Comparison of ENCODE assay signal across 8 cellular contexts in the genomic region with DNA sequence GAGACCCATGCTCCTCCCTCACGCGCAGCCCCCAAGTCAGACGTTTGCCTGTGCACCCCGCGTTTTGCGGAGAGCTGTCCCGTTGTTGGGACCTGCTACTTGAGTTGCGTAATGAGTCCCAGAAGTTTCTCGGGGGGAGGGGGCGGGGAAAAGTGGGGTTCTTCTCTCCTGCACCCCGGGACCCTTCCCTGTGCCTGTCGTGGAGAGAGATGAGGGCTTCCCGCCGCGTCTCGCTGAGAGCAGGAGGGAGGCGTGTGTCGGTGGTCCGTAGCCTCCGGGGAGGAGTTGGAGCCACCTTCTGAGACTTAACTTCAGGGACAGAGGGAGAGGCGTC. TPM values are rescaled to one million over a fixed set of nuclear protein-coding genes. Genes with fewer than 3 reads are reported as not detected.
DNase-seq lines count a peak whose midpoint lies in the region; ATAC-seq, FAIRE-seq and TF ChIP-seq lines count a peak whose summit lies in the region.

No MANE protein-coding gene starts in this region.

- peak overlapping the region; percentile 95 for H3K4me2 ChIP-seq in MM.1S (ENCODE audit: low read depth, low read length)

- peak; percentile 0 for ATAC-seq in GM19324 (IDR thresholded peaks at IDR 0.05; ENCODE audit: low FRiP score, unreplicated experiment)
- no peak for ATAC-seq in body of pancreas
- ATAC-seq in GM18873 (IDR thresholded peaks at IDR 0.05; ENCODE audit: low FRiP score, unreplicated experiment): no peak

- DNase-seq in MM.1S (peak; percentile 34), body of pancreas (no peak), kidney (no peak), DMS114 treated with DMSO at 0.1 percent for 48 hours (lab: John Stamatoyannopoulos, UW; ENCODE audit: unreplicated experiment) (no peak), H54 (ENCODE audit: insufficient read length, low spot score) (no peak)
- DNase-seq in stimulated activated CD8-positive, alpha-beta memory T cell treated with anti-CD3 and anti-CD28 coated beads, Interleukin-4, amount 100 ng/mL, for 24 hours (ENCODE audit: low read depth): peak; percentile 2

- no peaks in the 10 kb centered on the region for H3K36me3 ChIP-seq in MM.1S (replicated peaks; ENCODE audit: insufficient read depth, low read length)
- no peaks in the 10 kb centered on the region for H3K36me3 ChIP-seq in body of pancreas (replicated peaks in 1 of 2; ENCODE audit: insufficient read depth in 1 of 2, low read depth in 2 of 2)
- H3K36me3 ChIP-seq in kidney (ENCODE audit: control insufficient read depth in 1 of 2, insufficient read depth in 2 of 2, low read length in 2 of 2): peaks cover 0 to 6% of the 10 kb centered on the region in 2 donors

- no peaks in the 10 kb centered on the region for H3K9me3 ChIP-seq in MM.1S (replicated peaks; ENCODE audit: insufficient read depth, low read length)
- no peaks in the 10 kb centered on the region for H3K9me3 ChIP-seq in body of pancreas
- no peaks in the 10 kb centered on the region for H3K9me3 ChIP-seq in kidney (ENCODE audit: control insufficient read depth in 1 of 2, low read length in 2 of 2)

- FAIRE-seq in kidney (lab: Jason Lieb, UNC): no peak
- FAIRE-seq in H54 (lab: Jason Lieb, UNC): no peak

- WGBS in body of pancreas, 2 donors: 0 to 1% methylated on average over 11 to 20 of the region's 21 CpGs

- H3K9ac ChIP-seq in MM.1S (ENCODE audit: low read length): peak overlapping the region; percentile 93
- peak overlapping the region; percentile 57 to 95 for H3K9ac ChIP-seq in kidney (ENCODE audit: low read length in 2 of 2)

- H3K27me3 ChIP-seq in MM.1S (replicated peaks; ENCODE audit: insufficient read depth, low read length) (no peaks in the 10 kb centered on the region), body of pancreas (no peaks in the 10 kb centered on the region)

- no peaks in the 10 kb centered on the region for H4K20me1 ChIP-seq in MM.1S (ENCODE audit: insufficient read depth, low read length)

- H3K4me3 ChIP-seq in MM.1S (ENCODE audit: low read length) (peak overlapping the region; percentile 70), body of pancreas (peak overlapping the region; percentile 54 to 77), kidney (ENCODE audit: low read length in 2 of 2) (peak overlapping the region; percentile 85 to 96)

- H3K27ac ChIP-seq in MM.1S (ENCODE audit: low read length) (peak overlapping the region; percentile 88), body of pancreas (peak overlapping the region; percentile 94 to 99 (median 96)), kidney (ENCODE audit: low read depth in 2 of 2, low read length in 2 of 2) (peak overlapping the region; percentile 92 to 97)

- TF ChIP-seq CTCF in MM.1S (IDR thresholded peaks at IDR 0.05; ENCODE audit: low read length) (no peak), body of pancreas (IDR thresholded peaks at IDR 0.05) (no peak), kidney (IDR thresholded peaks at IDR 0.05; ENCODE audit: borderline replicate concordance, extremely low read depth, insufficient read depth) (no peak)

- H3K4me1 ChIP-seq in MM.1S (ENCODE audit: low read length) (peaks cover 26% of the 10 kb centered on the region), body of pancreas (peaks cover 56% of the 10 kb centered on the region), kidney (ENCODE audit: control insufficient read depth in 1 of 2, insufficient read depth in 1 of 2, low read depth in 1 of 2, low read length in 2 of 2) (peaks cover 18 to 25% of the 10 kb centered on the region in 2 donors)

- H2AFZ ChIP-seq in MM.1S (ENCODE audit: low read length): peak overlapping the region; percentile 87

- H3F3A ChIP-seq in MM.1S (ENCODE audit: insufficient read depth, low read length): peaks cover 60% of the 10 kb centered on the region

- TF ChIP-seq POLR2A in body of pancreas (IDR thresholded peaks at IDR 0.05) (no peak), H54 (IDR thresholded peaks at IDR 0.05; ENCODE audit: low read depth, low read length) (no peak)

- intact Hi-C loops in body of pancreas (cut with DNase I) (no loop called here), kidney (cut with DNase I) (no loop called here)

- peaks cover 42% of the 10 kb centered on the region for H3K79me2 ChIP-seq in MM.1S (ENCODE audit: low read length)

- H3K9me2 ChIP-seq in MM.1S (replicated peaks; ENCODE audit: insufficient read depth, low read length): no peaks in the 10 kb centered on the region

RNA-seq across cellular contexts. Expression of gene AFF1, which starts 0.7 kb away (rescaled TPM):
- 10 to 100 TPM; 42.8 to 57.0 TPM for total RNA-seq in body of pancreas
- total RNA-seq in kidney: 187 TPM
- 13.4 TPM for polyA plus RNA-seq in kidney (ENCODE audit: insufficient read depth, low read depth, low replicate concordance)

RNA-seq across cellular contexts. Expression of gene C4orf36, which starts 43.2 kb away (rescaled TPM):
- total RNA-seq in body of pancreas (1 to 10 TPM; 1.3 to 3.6 TPM), kidney (2.0 TPM)
- not detected for polyA plus RNA-seq in kidney (ENCODE audit: insufficient read depth, low read depth, low replicate concordance)

Comparison
In these comparisons a context has a peak if more than half of its experiments do, and no peak if none do; other contexts are left out.
1. DNase-seq: peak in MM.1S (single experiment) and stimulated activated CD8-positive, alpha-beta memory T cell treated with anti-CD3 and anti-CD28 coated beads, Interleukin-4, amount 100 ng/mL, for 24 hours (single experiment); none in body of pancreas (0 of 4), kidney (single experiment), DMS114 treated with DMSO at 0.1 percent for 48 hours (single experiment) and H54 (single experiment).
2. Peak in every context shown above with its lines, with median percentiles within 50 percentile points of each other: H3K27ac ChIP-seq and H3K4me3 ChIP-seq.